In the genomic region with DNA sequence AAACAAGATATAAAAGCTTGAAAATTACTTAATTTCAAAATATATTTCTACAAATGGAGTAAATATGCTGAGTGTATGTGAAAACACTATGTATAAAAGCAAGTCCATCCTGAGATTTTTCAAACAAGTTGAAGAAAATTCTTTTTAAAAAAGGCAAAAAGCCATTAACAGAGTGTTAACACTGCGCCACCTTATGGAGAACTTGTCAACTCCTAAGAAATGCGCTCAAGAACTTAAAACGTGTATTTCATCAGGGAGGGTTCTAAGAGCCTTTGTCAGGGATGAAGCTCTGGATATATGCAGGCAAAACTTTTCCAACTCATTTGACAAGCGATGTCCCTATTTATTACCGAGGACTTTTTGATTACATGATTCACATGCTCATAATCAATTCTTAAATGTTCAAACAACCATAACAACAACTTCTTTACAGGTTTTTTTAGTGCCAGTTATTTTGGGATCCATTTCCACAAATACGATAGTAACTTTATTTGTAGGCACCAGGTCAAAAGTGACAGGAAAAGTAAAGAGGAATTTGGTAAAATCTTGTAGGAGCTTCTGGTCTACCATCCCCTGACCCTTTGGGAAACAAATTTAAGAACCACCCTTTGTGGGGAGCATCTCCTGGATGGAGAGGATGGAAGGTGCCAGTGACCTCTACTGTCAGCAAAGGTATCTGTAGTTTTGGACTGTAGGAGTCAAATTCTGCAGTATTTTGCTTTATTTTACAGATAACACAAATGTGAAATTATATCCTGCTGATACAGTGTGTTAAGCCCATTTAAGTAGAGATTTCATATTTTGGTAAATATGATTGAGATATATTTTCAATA, we compare ENCODE assay signal across 9 cellular contexts. TPM values are rescaled to one million over a fixed set of nuclear protein-coding genes. Genes with fewer than 3 reads are reported as not detected.
A peak's percentile ranks its signal among the peaks of the same experiment; 100 is the strongest.
DNase-seq lines count a peak whose midpoint lies in the region; ATAC-seq and TF ChIP-seq lines count a peak whose summit lies in the region.
"Had no signal": no experiment of that assay in that cellular context is flagged by ENCODE, and none has a peak within 500 bp of the region (broad histone marks: within the 10 kb centered on the region; RNA-seq: fewer than 3 reads in every experiment).

No MANE protein-coding gene starts in this region.

- no peaks in the 10 kb centered on the region for H3K9me2 ChIP-seq in Karpas-422 (replicated peaks; ENCODE audit: insufficient read depth, low read length)

- ATAC-seq in GM19023 (IDR thresholded peaks at IDR 0.05; ENCODE audit: unreplicated experiment) (no peak), HG03025 (IDR thresholded peaks at IDR 0.05; ENCODE audit: low FRiP score, unreplicated experiment) (no peak), HG02840 (IDR thresholded peaks at IDR 0.05; ENCODE audit: low FRiP score, unreplicated experiment) (no peak)

- no peaks in the 10 kb centered on the region for H4K20me1 ChIP-seq in Karpas-422 (ENCODE audit: insufficient read depth, low read depth, low read length)
- H4K20me1 ChIP-seq: BLaER1 had no signal

- no peak overlapping the region for H3K4me2 ChIP-seq in Karpas-422 (ENCODE audit: low read depth, low read length, poor library complexity, severe bottlenecking)
- H3K4me2 ChIP-seq: BLaER1 had no signal

- peak; percentile 30 for DNase-seq in NCI-H1092 treated with DMSO at 0.1 percent for 48 hours (lab: John Stamatoyannopoulos, UW)
- no peak for DNase-seq in NCI-H1092 (lab: John Stamatoyannopoulos, UW)
- peak; percentile 74 for DNase-seq in Karpas-422
- DNase-seq in adrenal gland, result peak in 2 of 7 donors; percentile 24 to 27
- DNase-seq in medulla oblongata (ENCODE audit: extremely low spot score), result peak; percentile 38

- no peak overlapping the region for H2AFZ ChIP-seq in Karpas-422 (ENCODE audit: low read length)

- 14 to 18% (median 15%) methylated on average over 6 of the region's 6 CpGs for WGBS in adrenal gland, 4 donors

- H3K27ac ChIP-seq in Karpas-422 (ENCODE audit: low read length) (no peak overlapping the region), adrenal gland (no peak overlapping the region)
- H3K27ac ChIP-seq: BLaER1 had no signal

- no peak for TF ChIP-seq POLR2A in adrenal gland (IDR thresholded peaks at IDR 0.05)

- H3K27me3 ChIP-seq in Karpas-422 (ENCODE audit: low read length) (no peaks in the 10 kb centered on the region), adrenal gland (no peaks in the 10 kb centered on the region)
- H3K27me3 ChIP-seq: BLaER1 had no signal

- no peaks in the 10 kb centered on the region for H3K79me2 ChIP-seq in Karpas-422 (ENCODE audit: low read length)

- H3K9ac ChIP-seq in Karpas-422 (ENCODE audit: low read length), result no peak overlapping the region
- H3K9ac ChIP-seq: BLaER1 had no signal

- intact Hi-C loops in adrenal gland (cut with DNase I), result loop anchor here in 1 of 2 donors (5.0 kb wide), 1 partner anchor 309 kb away; no protein-coding TSS in a partner anchor

- H3K9me3 ChIP-seq in Karpas-422 (ENCODE audit: low read length) (no peaks in the 10 kb centered on the region), adrenal gland (replicated peaks in 1 of 3) (no peaks in the 10 kb centered on the region)
- H3K9me3 ChIP-seq: BLaER1 had no signal

- H3K36me3 ChIP-seq in Karpas-422 (ENCODE audit: insufficient read depth, low read length), result no peaks in the 10 kb centered on the region
- no peaks in the 10 kb centered on the region for H3K36me3 ChIP-seq in adrenal gland (replicated peaks in 1 of 2)
- H3K36me3 ChIP-seq: BLaER1 had no signal

- H3K4me1 ChIP-seq in Karpas-422 (ENCODE audit: low read length) (no peaks in the 10 kb centered on the region), adrenal gland (replicated peaks in 1 of 2) (no peaks in the 10 kb centered on the region)
- H3K4me1 ChIP-seq: BLaER1 had no signal

- peak; percentile 30 to 53 (median 44) for TF ChIP-seq CTCF in adrenal gland (IDR thresholded peaks at IDR 0.05)

- H3K4me3 ChIP-seq in Karpas-422 (ENCODE audit: low read length), result no peak overlapping the region
- H3K4me3 ChIP-seq in adrenal gland, result no peak overlapping the region
- H3K4me3 ChIP-seq: BLaER1 had no signal

RNA-seq across cellular contexts. Expression of a gene that starts 23.2 kb away (rescaled TPM):
- not detected in 2 replicates for total RNA-seq in Karpas-422 (2014; rRNA removed; shearing (Covaris generic); ENCODE audit: low replicate concordance)
- under 1 TPM in 6 of 8 donors, not detected in 2; 0.08 to 0.52 (median 0.18) TPM for total RNA-seq in adrenal gland
- under 1 TPM in 1 of 3 donors, not detected in 2; 0.03 TPM for polyA plus RNA-seq in adrenal gland
